ENCODE assay signal across 22 cellular contexts in the genomic region with DNA sequence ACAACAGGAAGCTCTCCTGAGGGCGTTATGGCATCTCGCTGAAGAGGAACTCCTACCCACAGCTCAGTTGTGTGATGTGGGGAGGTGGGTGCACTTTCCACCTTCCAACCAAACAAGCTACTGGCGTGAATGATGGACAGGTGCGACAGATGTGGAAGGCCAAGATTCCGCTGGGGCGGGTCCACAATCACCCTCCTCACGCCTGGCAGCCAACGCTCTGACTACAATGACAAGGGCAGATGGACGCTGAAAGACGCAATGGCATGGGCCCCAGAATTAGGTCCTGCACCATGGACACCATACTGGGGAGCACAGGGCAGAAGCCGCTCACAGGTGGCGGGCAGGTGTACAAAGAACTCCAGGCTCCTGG.
"Had no signal": no experiment of that assay in that cellular context is flagged by ENCODE, and none has a peak within 500 bp of the region (broad histone marks: within the 10 kb centered on the region; RNA-seq: fewer than 3 reads in every experiment).

No MANE protein-coding gene starts in this region.

- H3K27ac ChIP-seq: epithelial cell of prostate, esophagus muscularis mucosa, gastrocnemius medialis, pancreas, right lobe of liver, testis, tibial nerve had no signal

- H3K4me1 Mint-ChIP-seq: natural killer cell had no signal

- H3K27ac Mint-ChIP-seq: natural killer cell; progenitor cell of endocrine pancreas; stimulated activated memory B cell treated with anti-CD40 and anti-IgM and Interleukin-4, amounts not matched to agents 10 μg/mL and 1 μg/mL and 100 μg/mL, for 72 hours had no signal

- H3K9me3 Mint-ChIP-seq: natural killer cell; neural crest cell; stimulated activated memory B cell treated with anti-CD40 and anti-IgM and Interleukin-4, amounts not matched to agents 10 μg/mL and 1 μg/mL and 100 μg/mL, for 72 hours; stimulated activated naive CD8-positive, alpha-beta T cell treated with anti-CD3 and anti-CD28 coated beads, Interleukin-15, Interleukin-2, amounts not matched to agents 100 ng/mL and 50 ng/mL, for 24 hours had no signal

- H3K4me1 ChIP-seq: pancreas, right lobe of liver, testis had no signal

- H3K27me3 Mint-ChIP-seq: progenitor cell of endocrine pancreas; stimulated activated memory B cell treated with anti-CD40 and anti-IgM and Interleukin-4, amounts not matched to agents 10 μg/mL and 1 μg/mL and 100 μg/mL, for 72 hours had no signal

- DNase-seq: cortex of kidney; effector memory CD4-positive, alpha-beta T cell; gastrocnemius medialis; heart right ventricle; hypothalamus; kidney glomerular epithelial cell; mammary epithelial cell; mucosa of descending colon; natural killer cell; nucleus accumbens; pancreas; right lobe of liver; stimulated activated CD4-positive, alpha-beta T cell treated with anti-CD3 and anti-CD28 coated beads, Interleukin-4, amount 100 ng/mL, for 1 hour; stimulated activated CD8-positive, alpha-beta memory T cell treated with anti-CD3 and anti-CD28 coated beads, Interleukin-4, amount 100 ng/mL, for 48 hours; testis had no signal

- H3K36me3 ChIP-seq: esophagus muscularis mucosa, gastrocnemius medialis, heart right ventricle, pancreas, right lobe of liver had no signal

- H3K9me3 ChIP-seq: esophagus muscularis mucosa, gastrocnemius medialis, heart right ventricle, mucosa of descending colon, pancreas, right lobe of liver, testis, tibial nerve had no signal

- H3K4me3 Mint-ChIP-seq: natural killer cell; neural crest cell; stimulated activated memory B cell treated with anti-CD40 and anti-IgM and Interleukin-4, amounts not matched to agents 10 μg/mL and 1 μg/mL and 100 μg/mL, for 72 hours; stimulated activated naive CD8-positive, alpha-beta T cell treated with anti-CD3 and anti-CD28 coated beads, Interleukin-15, Interleukin-2, amounts not matched to agents 100 ng/mL and 50 ng/mL, for 24 hours had no signal

- H3K36me3 Mint-ChIP-seq: natural killer cell; stimulated activated memory B cell treated with anti-CD40 and anti-IgM and Interleukin-4, amounts not matched to agents 10 μg/mL and 1 μg/mL and 100 μg/mL, for 72 hours had no signal

- H3K27me3 ChIP-seq: esophagus muscularis mucosa, gastrocnemius medialis, heart right ventricle, pancreas, right lobe of liver, testis, tibial nerve had no signal

- H3K4me3 ChIP-seq: esophagus muscularis mucosa, gastrocnemius medialis, heart right ventricle, mucosa of descending colon, pancreas, right lobe of liver, testis, tibial nerve had no signal
